In the genomic region with DNA sequence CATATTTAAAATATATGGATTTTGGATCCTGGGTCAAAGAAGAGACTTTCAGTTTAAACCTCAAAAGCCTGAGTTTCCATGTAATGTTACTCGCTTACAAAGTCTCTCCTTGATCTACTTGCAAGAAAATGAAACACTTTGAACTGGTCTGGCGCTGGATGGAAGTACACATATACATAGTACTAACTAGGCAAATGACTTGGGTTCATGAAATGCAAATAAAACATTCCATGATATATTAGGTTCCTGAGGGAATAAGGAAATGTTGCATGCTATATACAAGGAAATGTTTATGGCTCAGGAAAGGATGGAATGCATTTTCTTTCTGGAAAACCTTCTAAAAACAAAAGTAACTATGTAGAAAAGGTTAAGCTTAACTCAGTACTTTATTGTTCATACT, we compare ENCODE assay signal across 23 cellular contexts. TPM values are rescaled to one million over a fixed set of nuclear protein-coding genes. Genes with fewer than 3 reads are reported as not detected.
DNase-seq lines count a peak whose midpoint lies in the region; ATAC-seq and TF ChIP-seq lines count a peak whose summit lies in the region.
"Had no signal": no experiment of that assay in that cellular context is flagged by ENCODE, and none has a peak within 500 bp of the region (broad histone marks: within the 10 kb centered on the region; RNA-seq: fewer than 3 reads in every experiment).

No MANE protein-coding gene starts in this region.

- dilution Hi-C loops in IMR-90 (cut with HindIII; ENCODE audit: low sequenced_read_pairs, unreplicated experiment), result no loop called here

- peak overlapping the region; percentile 29 for H2BK5ac ChIP-seq in IMR-90 (ENCODE audit: low read depth, low read length, poor library complexity, severe bottlenecking)

- no peak for TF ChIP-seq POLR2A in IMR-90 (IDR thresholded peaks at IDR 0.05; ENCODE audit: low read depth, low read length)

- H4K20me1 ChIP-seq in IMR-90 (ENCODE audit: insufficient read depth, low read length) (no peaks in the 10 kb centered on the region), osteoblast (ENCODE audit: insufficient read depth, low read length) (no peaks in the 10 kb centered on the region)

- H3K4me1 ChIP-seq in ACC112 (ENCODE audit: control insufficient read depth, insufficient read depth, low read length, unreplicated experiment), result peaks cover 2% of the 10 kb centered on the region
- H3K4me1 ChIP-seq in IMR-90 (ENCODE audit: control insufficient read depth, insufficient read depth, low read length), result no peaks in the 10 kb centered on the region; the same call in 1 of the 2 replicates
- peaks cover under 1% of the 10 kb centered on the region for H3K4me1 ChIP-seq in osteoblast (ENCODE audit: insufficient read depth, low read length)
- H3K4me1 ChIP-seq: BE2C had no signal

- H3K4me2 ChIP-seq in IMR-90 (ENCODE audit: low read depth, low read length) (peak overlapping the region; percentile 25), osteoblast (ENCODE audit: insufficient read depth, low read length) (no peak overlapping the region)
- H3K4me2 ChIP-seq: GM23338 had no signal

- in situ Hi-C loops in IMR-90 (cut with MboI; ENCODE audit: low sequenced_read_pairs), result no loop called here

- DNase-seq in IMR-90 (peak; percentile 85), NCI-H69 (lab: John Stamatoyannopoulos, UW) (peak; percentile 11), left colon (no peak), cerebellum (ENCODE audit: low spot score) (no peak), osteoblast (ENCODE audit: insufficient read length, low spot score, missing footprints) (no peak), GM20000 (ENCODE audit: low spot score) (no peak)
- DNase-seq: 8988T; BE2C; C1 segment of cervical spinal cord; CD4-positive, CD25-positive, alpha-beta regulatory T cell; CD8-positive, alpha-beta memory T cell; COR-L47; DMS153; DMS79 treated with DMSO at 0.1 percent for 48 hours; GF-D8; HCEC 1CT; HFFc6; KBM-7 had no signal

- no peak overlapping the region for H2AK5ac ChIP-seq in IMR-90 (ENCODE audit: low read depth, low read length)

- no peak overlapping the region for H2BK120ac ChIP-seq in IMR-90 (ENCODE audit: low read depth, low read length)

- H3K79me1 ChIP-seq in IMR-90 (ENCODE audit: low read depth in 1 of 2, low read length in 2 of 2), result no peaks in the 10 kb centered on the region

- H2AFZ ChIP-seq in ACC112 (ENCODE audit: low read length, unreplicated experiment) (peak overlapping the region; percentile 40), IMR-90 (replicated peaks; ENCODE audit: low read length, poor library complexity) (no peak overlapping the region), osteoblast (ENCODE audit: low read length) (no peak overlapping the region)
- H2AFZ ChIP-seq: GM23338 had no signal

- no peaks in the 10 kb centered on the region for H3K9me1 ChIP-seq in IMR-90 (ENCODE audit: insufficient read depth, low read length)

- H3K9me3 ChIP-seq in IMR-90 (ENCODE audit: control insufficient read depth, insufficient read depth, low read length) (no peaks in the 10 kb centered on the region), osteoblast (ENCODE audit: low read depth, low read length) (no peaks in the 10 kb centered on the region)
- H3K9me3 ChIP-seq: BE2C had no signal

- no peaks in the 10 kb centered on the region for H3K79me2 ChIP-seq in ACC112 (ENCODE audit: control insufficient read depth, insufficient read depth, low read length, unreplicated experiment)
- no peaks in the 10 kb centered on the region for H3K79me2 ChIP-seq in osteoblast (ENCODE audit: insufficient read depth, low read length)

- intact Hi-C loops in IMR-90 (cut with micrococcal nuclease) (no loop called here), left colon (cut with DNase I, micrococcal nuclease) (no loop called here)

- H3K23ac ChIP-seq in IMR-90 (ENCODE audit: low read depth, low read length), result no peak overlapping the region

- H3K4ac ChIP-seq in IMR-90 (ENCODE audit: low read depth, low read length), result no peak overlapping the region

- no peak overlapping the region for H2AK9ac ChIP-seq in IMR-90 (replicated peaks; ENCODE audit: low read depth, low read length, poor library complexity)

- H4K91ac ChIP-seq in IMR-90 (ENCODE audit: insufficient read depth, low read depth, low read length), result no peak overlapping the region

- no peak overlapping the region for H3K18ac ChIP-seq in IMR-90 (ENCODE audit: low read depth, low read length)

- WGBS in IMR-90 (ENCODE audit: extremely low coverage in 2 of 2, insufficient read length in 1 of 2), 2 experiments, result no CpG with 5 or more reads among the region's 2 CpGs

- no peak overlapping the region for H3K9ac ChIP-seq in IMR-90 (ENCODE audit: low read depth, low read length)

- H2BK20ac ChIP-seq in IMR-90 (ENCODE audit: low read depth, low read length), result no peak overlapping the region

- H3K27me3 ChIP-seq in ACC112 (ENCODE audit: insufficient read depth, low read length), result no peaks in the 10 kb centered on the region
- H3K27me3 ChIP-seq in IMR-90 (ENCODE audit: control insufficient read depth, insufficient read depth, low read length), result no peaks in the 10 kb centered on the region
- no peaks in the 10 kb centered on the region for H3K27me3 ChIP-seq in osteoblast (ENCODE audit: insufficient read depth, low read length)
- H3K27me3 ChIP-seq: BE2C had no signal

- no peak overlapping the region for H3K56ac ChIP-seq in IMR-90 (ENCODE audit: extremely low read depth, insufficient read depth, low read length)

- no TSS peak for BruUV-seq in IMR-90 (replicated peaks; lab: Mats Ljungman, UMichigan)

- CTCF ChIA-PET in IMR-90 (lab: Yijun Ruan, JAX), result interaction anchor here (0.7 kb wide), 1 partner anchor 83 kb away, joined by 7 read pairs; no protein-coding TSS in a partner anchor

- no peak overlapping the region for H4K5ac ChIP-seq in IMR-90 (ENCODE audit: low read depth, low read length)

- H3K36me3 ChIP-seq in ACC112 (ENCODE audit: insufficient read depth, low read length) (no peaks in the 10 kb centered on the region), IMR-90 (ENCODE audit: control insufficient read depth, insufficient read depth, low read length) (no peaks in the 10 kb centered on the region), osteoblast (ENCODE audit: insufficient read depth, low read length) (no peaks in the 10 kb centered on the region)
- H3K36me3 ChIP-seq: BE2C had no signal

- TF ChIP-seq CTCF in IMR-90 (conservative IDR thresholded peaks at IDR 0.05; ENCODE audit: low read depth, low read length) (no peak), osteoblast (IDR thresholded peaks at IDR 0.05; ENCODE audit: extremely low read depth, low read depth, low read length) (no peak), GM20000 (IDR thresholded peaks at IDR 0.05; ENCODE audit: extremely low read depth, missing control alignments) (no peak)

- H3K27ac ChIP-seq in ACC112 (ENCODE audit: low read depth, low read length), result no peak overlapping the region
- no peak overlapping the region for H3K27ac ChIP-seq in IMR-90 (ENCODE audit: insufficient read depth, low read length)
- no peak overlapping the region for H3K27ac ChIP-seq in osteoblast (ENCODE audit: low read depth, low read length)

- no peak overlapping the region for H3K14ac ChIP-seq in IMR-90 (replicated peaks; ENCODE audit: low read depth, low read length)

- no peak overlapping the region for H2BK15ac ChIP-seq in IMR-90 (ENCODE audit: low read depth, low read length)

- POLR2A ChIA-PET in IMR-90 (lab: Charles Lee; ENCODE audit: unreplicated experiment), result no interaction called here

- H4K8ac ChIP-seq in IMR-90 (ENCODE audit: low read depth in 2 of 2, low read length in 2 of 2), result no peak overlapping the region

- ATAC-seq in IMR-90 (ENCODE audit: low read depth) (peak; percentile 99), left colon (peak; percentile 57), GM21360 (IDR thresholded peaks at IDR 0.05; ENCODE audit: unreplicated experiment) (no peak)
- ATAC-seq: GM12878, GM23338 had no signal

- H3K4me3 ChIP-seq in ACC112 (ENCODE audit: low read depth, low read length), result no peak overlapping the region
- H3K4me3 ChIP-seq in IMR-90 (ENCODE audit: insufficient read depth, low read depth, low read length), result no peak overlapping the region
- no peak overlapping the region for H3K4me3 ChIP-seq in osteoblast (ENCODE audit: insufficient read depth, low read length)
- H3K4me3 ChIP-seq: GM12878, GM23338 had no signal

- no peak for TF ChIP-seq RAD21 in IMR-90 (IDR thresholded peaks at IDR 0.05; ENCODE audit: low read length)

TF ChIP-seq in IMR-90, 13 proteins besides CTCF, POLR2A, EP300 and RAD21:
- TF ChIP-seq MAZ (IDR thresholded peaks at IDR 0.05; ENCODE audit: borderline replicate concordance, low read depth, low read length) (no peak), MAFK (IDR thresholded peaks at IDR 0.05; ENCODE audit: low read depth, low read length) (no peak), RFX5 (IDR thresholded peaks at IDR 0.05; ENCODE audit: low read depth, low read length) (no peak), BHLHE40 (IDR thresholded peaks at IDR 0.05; ENCODE audit: low read depth, low read length) (no peak), CEBPB (IDR thresholded peaks at IDR 0.05; ENCODE audit: low read depth, low read length) (no peak)

RNA-seq across cellular contexts. Expression of gene TXLNB, which starts 11.4 kb away (rescaled TPM):
- under 0.01 TPM in 2 replicates for total RNA-seq in IMR-90 (2012; rRNA removed)
- polyA plus RNA-seq in IMR-90 (2012; rRNA removed), result 0.04 and 0.05 TPM in 2 replicates
- polyA plus RNA-seq in IMR-90 (2012; cell fraction: cytosol; rRNA removed), result 0.04 TPM in 1 of 2 replicates, not detected in the other
- polyA plus RNA-seq in IMR-90 (2012; cell fraction: nucleus; rRNA removed; ENCODE audit: low replicate concordance), result 0.01 and 0.11 TPM in 2 replicates
- total RNA-seq in left colon, result under 1 TPM; 0.09 to 0.14 TPM
- 0.73 TPM for total RNA-seq in cerebellum
- 0.59 and 1.8 TPM in 2 replicates for total RNA-seq in osteoblast
- total RNA-seq: A673 had no signal

Comparison
In these comparisons a context has a peak if more than half of its experiments do, and no peak if none do; other contexts are left out.
1. DNase-seq: peak in IMR-90 (single experiment) and NCI-H69 (single experiment); none in left colon (0 of 2), cerebellum (single experiment), osteoblast (single experiment) and GM20000 (single experiment).